In genomic region chr22:49367016-49367697, GRCh38 we compare ENCODE assay signal across 21 cellular contexts.
DNase-seq lines count a peak whose midpoint lies in the region; ATAC-seq lines count a peak whose summit lies in the region.
"Had no signal": no experiment of that assay in that cellular context is flagged by ENCODE, and none has a peak within 500 bp of the region (broad histone marks: within the 10 kb centered on the region; RNA-seq: fewer than 3 reads in every experiment).

No MANE protein-coding gene starts in this region.

- intact Hi-C loops in sciatic nerve (cut with DNase I), result no loop called here
- intact Hi-C loops in activated T-helper 2 cell treated with anti-CD3 and anti-CD28 coated beads, Interferon-gamma antibody, Interleukin-2, Interleukin-4, amounts not matched to agents 10 μg/mL and 5 μg/mL and 100 μg/mL, durations not matched to agents 14 hours and 24 hours and 36 hours (cut with micrococcal nuclease), result no loop called here

- ATAC-seq in sciatic nerve, result no peak
- ATAC-seq: esophagus mucosa, gastroesophageal sphincter, T-cell had no signal

- no peak overlapping the region for H3K4me3 Mint-ChIP-seq in activated T-helper 2 cell treated with anti-CD3 and anti-CD28 coated beads, Interferon-gamma antibody, Interleukin-2, Interleukin-4, amounts not matched to agents 10 μg/mL and 5 μg/mL and 100 μg/mL, durations not matched to agents 14 hours and 24 hours and 36 hours (ENCODE audit: low read depth)
- H3K4me3 Mint-ChIP-seq: stimulated activated naive CD8-positive, alpha-beta T cell treated with anti-CD3 and anti-CD28 coated beads, Interleukin-15, Interleukin-2, amounts not matched to agents 100 ng/mL and 50 ng/mL, for 24 hours; T-cell had no signal

- H3K36me3 Mint-ChIP-seq in activated T-helper 2 cell treated with anti-CD3 and anti-CD28 coated beads, Interferon-gamma antibody, Interleukin-2, Interleukin-4, amounts not matched to agents 10 μg/mL and 5 μg/mL and 100 μg/mL, durations not matched to agents 14 hours and 24 hours and 36 hours (ENCODE audit: low read depth), result no peaks in the 10 kb centered on the region
- H3K36me3 Mint-ChIP-seq: T-cell had no signal

- H3K4me1 Mint-ChIP-seq in activated T-helper 2 cell treated with anti-CD3 and anti-CD28 coated beads, Interferon-gamma antibody, Interleukin-2, Interleukin-4, amounts not matched to agents 10 μg/mL and 5 μg/mL and 100 μg/mL, durations not matched to agents 14 hours and 24 hours and 36 hours (ENCODE audit: low read depth), result no peaks in the 10 kb centered on the region

- H3K27ac Mint-ChIP-seq in activated T-helper 2 cell treated with anti-CD3 and anti-CD28 coated beads, Interferon-gamma antibody, Interleukin-2, Interleukin-4, amounts not matched to agents 10 μg/mL and 5 μg/mL and 100 μg/mL, durations not matched to agents 14 hours and 24 hours and 36 hours, result no peak overlapping the region
- H3K27ac Mint-ChIP-seq: nephron progenitor cell; stimulated activated naive CD8-positive, alpha-beta T cell treated with anti-CD3 and anti-CD28 coated beads, Interleukin-15, Interleukin-2, amounts not matched to agents 100 ng/mL and 50 ng/mL, for 24 hours; T-cell had no signal

- peak; percentile 28 for DNase-seq in H4 (ENCODE audit: low spot score)
- DNase-seq in M059J (ENCODE audit: low read depth), result peak; percentile 23
- peak; percentile 29 for DNase-seq in foreskin melanocyte
- peak; percentile 13 for DNase-seq in sciatic nerve (ENCODE audit: low spot score)
- DNase-seq in amygdala (lab: John Stamatoyannopoulos, UW), result no peak
- DNase-seq in activated T-helper 2 cell treated with anti-CD3 and anti-CD28 coated beads, Interferon-gamma antibody, Interleukin-2, Interleukin-4, amounts not matched to agents 10 μg/mL and 5 μg/mL and 100 μg/mL, durations not matched to agents 14 hours and 24 hours and 36 hours (ENCODE audit: low spot score), result no peak
- DNase-seq in SHP77 (lab: John Stamatoyannopoulos, UW), result no peak
- DNase-seq: activated CD4-positive, alpha-beta T cell treated with anti-CD3 and anti-CD28 coated beads for 4 hours; activated gamma-delta T cell; AML-193; DND-41; HCEC 1CT; NCI-H2107; NCI-H510A treated with DMSO at 0.1 percent for 48 hours; nephron progenitor cell; small intestine; stimulated activated CD4-positive, alpha-beta T cell treated with anti-CD3 and anti-CD28 coated beads, Interleukin-2, amount 100 ng/mL, for 48 hours; T-cell had no signal

- H3K27me3 Mint-ChIP-seq in activated T-helper 2 cell treated with anti-CD3 and anti-CD28 coated beads, Interferon-gamma antibody, Interleukin-2, Interleukin-4, amounts not matched to agents 10 μg/mL and 5 μg/mL and 100 μg/mL, durations not matched to agents 14 hours and 24 hours and 36 hours (ENCODE audit: low read depth), result no peaks in the 10 kb centered on the region

- no peaks in the 10 kb centered on the region for H3K9me3 Mint-ChIP-seq in activated T-helper 2 cell treated with anti-CD3 and anti-CD28 coated beads, Interferon-gamma antibody, Interleukin-2, Interleukin-4, amounts not matched to agents 10 μg/mL and 5 μg/mL and 100 μg/mL, durations not matched to agents 14 hours and 24 hours and 36 hours
- H3K9me3 Mint-ChIP-seq: stimulated activated naive CD8-positive, alpha-beta T cell treated with anti-CD3 and anti-CD28 coated beads, Interleukin-15, Interleukin-2, amounts not matched to agents 100 ng/mL and 50 ng/mL, for 24 hours; T-cell had no signal

Comparison
In these comparisons a context has a peak if more than half of its experiments do, and no peak if none do; other contexts are left out.
1. DNase-seq: peak in H4 (single experiment), M059J (single experiment), foreskin melanocyte (single experiment) and sciatic nerve (single experiment); none in amygdala (0 of 56), activated T-helper 2 cell treated with anti-CD3 and anti-CD28 coated beads, Interferon-gamma antibody, Interleukin-2, Interleukin-4, amounts not matched to agents 10 μg/mL and 5 μg/mL and 100 μg/mL, durations not matched to agents 14 hours and 24 hours and 36 hours (single experiment) and SHP77 (0 of 2).